In the genomic region with DNA sequence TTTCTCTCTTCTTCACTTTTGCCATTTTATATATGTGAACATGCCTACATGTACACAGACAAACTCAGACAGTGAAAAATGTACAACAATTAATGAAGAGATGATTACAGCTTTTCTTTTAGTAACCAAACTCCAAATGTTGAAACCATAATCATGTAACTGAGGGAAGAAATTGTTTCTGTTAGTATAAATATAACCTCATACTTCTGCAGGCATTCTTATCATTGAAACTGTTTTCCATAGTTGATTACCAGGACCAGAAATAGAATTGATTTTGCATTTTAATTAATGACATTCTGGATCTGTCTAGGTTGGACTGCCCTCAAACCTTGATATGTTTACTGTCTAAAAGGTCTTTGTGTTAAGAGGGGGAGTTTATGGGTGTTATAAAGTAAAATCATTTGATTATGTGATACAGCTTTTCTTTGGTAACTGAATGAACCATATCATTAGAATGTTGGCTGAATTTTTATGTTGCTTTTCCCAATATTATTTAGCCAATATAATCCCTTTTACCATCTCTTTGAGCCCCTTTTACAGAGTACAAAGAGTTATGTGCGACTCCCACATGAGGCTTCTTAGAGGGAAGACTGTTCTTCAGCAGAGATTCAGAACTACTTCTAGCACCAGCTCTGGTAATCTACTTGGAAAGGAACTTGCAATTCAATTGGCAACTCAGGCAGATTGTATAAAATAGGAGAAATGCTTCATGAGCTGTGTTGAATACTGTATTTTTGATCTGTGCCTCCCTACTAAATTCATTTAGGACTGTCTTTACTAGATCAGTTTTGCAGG, we compare ENCODE assay signal across 19 cellular contexts. TPM values are rescaled to one million over a fixed set of nuclear protein-coding genes. Genes with fewer than 3 reads are reported as not detected.
A peak's percentile ranks its signal among the peaks of the same experiment; 100 is the strongest.
DNase-seq lines count a peak whose midpoint lies in the region; ATAC-seq and TF ChIP-seq lines count a peak whose summit lies in the region.
"Had no signal": no experiment of that assay in that cellular context is flagged by ENCODE, and none has a peak within 500 bp of the region (broad histone marks: within the 10 kb centered on the region; RNA-seq: fewer than 3 reads in every experiment).

No MANE protein-coding gene starts in this region.

- H2AK5ac ChIP-seq in IMR-90 (ENCODE audit: low read depth, low read length) (no peak overlapping the region), mesendoderm (ENCODE audit: low read length) (no peak overlapping the region)

- H3K23ac ChIP-seq in IMR-90 (ENCODE audit: low read depth, low read length) (no peak overlapping the region), mesendoderm (ENCODE audit: low read length) (no peak overlapping the region)

- H4K5ac ChIP-seq in IMR-90 (ENCODE audit: low read depth, low read length): peak overlapping the region; percentile 59; the same call in 1 of the 2 replicates
- no peak overlapping the region for H4K5ac ChIP-seq in mesendoderm (ENCODE audit: low read length)

- no peak for TF ChIP-seq POLR2A in IMR-90 (IDR thresholded peaks at IDR 0.05; ENCODE audit: low read depth, low read length)
- no peak for TF ChIP-seq POLR2A in heart left ventricle (IDR thresholded peaks at IDR 0.05)

- peak overlapping the region; percentile 90; the same call in 1 of the 2 replicates for H3K56ac ChIP-seq in IMR-90 (ENCODE audit: extremely low read depth, insufficient read depth, low read length)
- H3K56ac ChIP-seq in mesendoderm (ENCODE audit: low read length): no peak overlapping the region

- H4K8ac ChIP-seq in IMR-90 (ENCODE audit: low read depth in 2 of 2, low read length in 2 of 2) (peak overlapping the region; percentile 79 to 99; a peak in 3 of 4 replicates), mesendoderm (ENCODE audit: low read depth, low read length) (no peak overlapping the region)

- peak overlapping the region; percentile 82; the same call in 1 of the 2 replicates for H3K27ac ChIP-seq in IMR-90 (ENCODE audit: insufficient read depth, low read length)
- peak overlapping the region; percentile 89 for H3K27ac ChIP-seq in caudate nucleus (ENCODE audit: low read depth, low read length)
- peak overlapping the region; percentile 19 for H3K27ac ChIP-seq in mesendoderm (ENCODE audit: low read depth, low read length)
- H3K27ac ChIP-seq in smooth muscle cell (ENCODE audit: low read depth): peak overlapping the region; percentile 94
- no peak overlapping the region for H3K27ac ChIP-seq in heart left ventricle
- H3K27ac ChIP-seq: C4-2B, KMS-11 had no signal

- CTCF ChIA-PET in IMR-90 (lab: Yijun Ruan, JAX): interaction anchor here (0.6 kb wide), 1 partner anchor 199 kb away, joined by 3 read pairs; no protein-coding TSS in a partner anchor

- no peaks in the 10 kb centered on the region for H4K20me1 ChIP-seq in IMR-90 (ENCODE audit: insufficient read depth, low read length)
- H4K20me1 ChIP-seq in smooth muscle cell (ENCODE audit: low read depth): no peaks in the 10 kb centered on the region

- peaks cover 5% of the 10 kb centered on the region; the same call in 1 of the 2 replicates for H3K9me1 ChIP-seq in IMR-90 (ENCODE audit: insufficient read depth, low read length)

- intact Hi-C loops in IMR-90 (cut with micrococcal nuclease) (loop anchor here (5.0 kb wide), 1 partner anchor 114 kb away; no protein-coding TSS in a partner anchor), heart left ventricle (cut with DNase I) (no loop called here)

- H3K4me2 ChIP-seq in IMR-90 (ENCODE audit: low read depth, low read length): peak overlapping the region; percentile 50
- no peak overlapping the region for H3K4me2 ChIP-seq in mesendoderm (ENCODE audit: low read length)
- peak overlapping the region; percentile 88 for H3K4me2 ChIP-seq in smooth muscle cell
- H3K4me2 ChIP-seq: KMS-11 had no signal

- H3K36me3 ChIP-seq in IMR-90 (ENCODE audit: control insufficient read depth, insufficient read depth, low read length) (peaks cover 2% of the 10 kb centered on the region; the same call in 1 of the 2 replicates), mesendoderm (ENCODE audit: control insufficient read depth, insufficient read depth, low read length) (no peaks in the 10 kb centered on the region), smooth muscle cell (ENCODE audit: low read depth) (no peaks in the 10 kb centered on the region), heart left ventricle (no peaks in the 10 kb centered on the region)

- TF ChIP-seq CTCF in IMR-90 (conservative IDR thresholded peaks at IDR 0.05; ENCODE audit: low read depth, low read length) (no peak), smooth muscle cell (IDR thresholded peaks at IDR 0.05; ENCODE audit: borderline replicate concordance, insufficient read depth, poor library complexity, severe bottlenecking) (no peak), heart left ventricle (IDR thresholded peaks at IDR 0.05) (no peak)

- H2BK20ac ChIP-seq in IMR-90 (ENCODE audit: low read depth, low read length): peak overlapping the region; percentile 100

- ATAC-seq in IMR-90 (ENCODE audit: low read depth) (no peak), GM21737 (IDR thresholded peaks at IDR 0.05; ENCODE audit: unreplicated experiment) (no peak), heart left ventricle (no peak)
- ATAC-seq: GM12878, GM23338, HepG2 had no signal

- TF ChIP-seq RAD21 in IMR-90 (IDR thresholded peaks at IDR 0.05; ENCODE audit: low read length): no peak

- no peak overlapping the region for H2AK9ac ChIP-seq in IMR-90 (replicated peaks; ENCODE audit: low read depth, low read length, poor library complexity)

- DNase-seq in IMR-90 (no peak), caudate nucleus (lab: John Stamatoyannopoulos, UW) (no peak), mesendoderm (no peak), smooth muscle cell (lab: John Stamatoyannopoulos, UW; ENCODE audit: unreplicated experiment) (no peak), GOT3 (lab: John Stamatoyannopoulos, UW) (no peak), heart left ventricle (no peak)
- DNase-seq: DMS 273 treated with DMSO at 0.1 percent for 48 hours, GDM1, NCI-H1436, NCI-H2029, NCI-H2171 treated with DMSO at 0.1 percent for 48 hours, NCI-H82 had no signal

- H2AFZ ChIP-seq in IMR-90 (replicated peaks; ENCODE audit: low read length, poor library complexity) (no peak overlapping the region), smooth muscle cell (ENCODE audit: low read depth) (no peak overlapping the region)
- H2AFZ ChIP-seq: GM23338 had no signal

- peaks cover 22% of the 10 kb centered on the region for H3K4me1 ChIP-seq in IMR-90 (ENCODE audit: control insufficient read depth, insufficient read depth, low read length)
- H3K4me1 ChIP-seq in mesendoderm (ENCODE audit: control insufficient read depth, low read depth, low read length): peaks cover 8% of the 10 kb centered on the region
- H3K4me1 ChIP-seq in smooth muscle cell (ENCODE audit: low read depth): peaks cover 35% of the 10 kb centered on the region
- peaks cover 0 to 4% (median 0%) of the 10 kb centered on the region in 12 donors for H3K4me1 ChIP-seq in heart left ventricle

- no TSS peak for BruUV-seq in IMR-90 (replicated peaks; lab: Mats Ljungman, UMichigan)

- H3F3A ChIP-seq in smooth muscle cell (ENCODE audit: low read depth): peaks cover 40% of the 10 kb centered on the region

- dilution Hi-C loops in IMR-90 (cut with HindIII; ENCODE audit: low sequenced_read_pairs, unreplicated experiment): no loop called here

- H2BK5ac ChIP-seq in IMR-90 (ENCODE audit: low read depth, low read length, poor library complexity, severe bottlenecking) (peak overlapping the region; percentile 100), mesendoderm (ENCODE audit: low read length) (no peak overlapping the region)

- H3K14ac ChIP-seq in IMR-90 (replicated peaks; ENCODE audit: low read depth, low read length): peak overlapping the region; percentile 93; the same call in 1 of the 2 replicates

- H3K9me3 ChIP-seq in IMR-90 (ENCODE audit: control insufficient read depth, insufficient read depth, low read length): no peaks in the 10 kb centered on the region
- no peaks in the 10 kb centered on the region for H3K9me3 ChIP-seq in smooth muscle cell (replicated peaks; ENCODE audit: low read depth)
- H3K9me3 ChIP-seq in heart left ventricle: no peaks in the 10 kb centered on the region

- H3K79me1 ChIP-seq in IMR-90 (ENCODE audit: low read depth in 1 of 2, low read length in 2 of 2) (peaks cover 0 to 11% of the 10 kb centered on the region in 2 experiments; a peak in 2 of 4 replicates), mesendoderm (ENCODE audit: low read length) (no peaks in the 10 kb centered on the region)

- H3K27me3 ChIP-seq in IMR-90 (ENCODE audit: control insufficient read depth, insufficient read depth, low read length) (no peaks in the 10 kb centered on the region), mesendoderm (ENCODE audit: insufficient read depth, low read length, poor library complexity) (no peaks in the 10 kb centered on the region), smooth muscle cell (ENCODE audit: low read depth) (no peaks in the 10 kb centered on the region), heart left ventricle (peaks cover 0 to 41% (median 0%) of the 10 kb centered on the region in 9 donors)

- H3K4ac ChIP-seq in IMR-90 (ENCODE audit: low read depth, low read length) (peak overlapping the region; percentile 99; the same call in 1 of the 2 replicates), mesendoderm (ENCODE audit: low read depth, low read length) (no peak overlapping the region)

- H3K4me3 ChIP-seq in IMR-90 (ENCODE audit: insufficient read depth, low read depth, low read length): no peak overlapping the region
- no peak overlapping the region for H3K4me3 ChIP-seq in mesendoderm (ENCODE audit: low read length)
- peak overlapping the region; percentile 47 for H3K4me3 ChIP-seq in smooth muscle cell
- H3K4me3 ChIP-seq in heart left ventricle: no peak overlapping the region
- H3K4me3 ChIP-seq: GM12878, GM23338 had no signal

- no peak overlapping the region; the same call in 2 of the 3 replicates for H2BK15ac ChIP-seq in IMR-90 (ENCODE audit: low read depth, low read length)
- H2BK15ac ChIP-seq in mesendoderm (replicated peaks; ENCODE audit: low read depth): no peak overlapping the region

- peak overlapping the region; percentile 98 for H2BK120ac ChIP-seq in IMR-90 (ENCODE audit: low read depth, low read length)
- no peak overlapping the region for H2BK120ac ChIP-seq in mesendoderm (ENCODE audit: low read depth, low read length)

- H3K18ac ChIP-seq in IMR-90 (ENCODE audit: low read depth, low read length): peak overlapping the region; percentile 97
- H3K18ac ChIP-seq in mesendoderm (ENCODE audit: low read length): peak overlapping the region; percentile 56

- no CpG with 5 or more reads among the region's 1 CpG for WGBS in IMR-90 (ENCODE audit: extremely low coverage in 2 of 2, insufficient read length in 1 of 2), 2 experiments
- WGBS in mesendoderm (ENCODE audit: extremely low coverage, insufficient coverage, low lambda C conversion rate): no CpG with 5 or more reads among the region's 1 CpG
- WGBS in smooth muscle cell (ENCODE audit: low lambda C conversion rate): 13% methylated on average over 1 of the region's 1 CpG
- 52 to 62% (median 61%) methylated on average over 1 of the region's 1 CpG for WGBS in heart left ventricle, 4 donors

- H4K91ac ChIP-seq in IMR-90 (ENCODE audit: insufficient read depth, low read depth, low read length): peak overlapping the region; percentile 99; the same call in 1 of the 2 replicates

- in situ Hi-C loops in IMR-90 (cut with MboI; ENCODE audit: low sequenced_read_pairs): no loop called here

- peak overlapping the region; percentile 28; the same call in 1 of the 2 replicates for H3K9ac ChIP-seq in IMR-90 (ENCODE audit: low read depth, low read length)
- no peak overlapping the region for H3K9ac ChIP-seq in mesendoderm (ENCODE audit: low read length)
- H3K9ac ChIP-seq in smooth muscle cell (ENCODE audit: low read depth): peak overlapping the region; percentile 80
- H3K9ac ChIP-seq: KMS-11 had no signal

- POLR2A ChIA-PET in IMR-90 (lab: Charles Lee; ENCODE audit: unreplicated experiment): interaction anchor here (0.5 to 0.7 kb wide), 3 partner anchors 18 to 96 kb away, joined by 5 to 12 read pairs (median 5); no protein-coding TSS in a partner anchor

- H3K79me2 ChIP-seq in mesendoderm (ENCODE audit: control insufficient read depth, insufficient read depth, low read length) (no peaks in the 10 kb centered on the region), smooth muscle cell (ENCODE audit: low read depth) (peaks cover 15% of the 10 kb centered on the region)

RNA-seq across cellular contexts. Expression of a gene that starts 3.4 kb away (rescaled TPM):
- total RNA-seq in IMR-90 (2012; rRNA removed): 7.2 and 10.2 TPM in 2 replicates
- polyA plus RNA-seq in IMR-90 (2012; rRNA removed): 3.2 and 4.7 TPM in 2 replicates
- polyA plus RNA-seq in IMR-90 (2012; cell fraction: cytosol; rRNA removed): 1.4 and 1.9 TPM in 2 replicates
- 1.1 and 6.1 TPM in 2 replicates for polyA plus RNA-seq in IMR-90 (2012; cell fraction: nucleus; rRNA removed; ENCODE audit: low replicate concordance)
- polyA plus RNA-seq in mesendoderm (2013, experiment 1 of 2): 4.1 TPM
- 4.7 TPM for polyA plus RNA-seq in mesendoderm (2013, experiment 2 of 2)
- 49.0 and 51.7 TPM in 2 replicates for total RNA-seq in smooth muscle cell
- polyA plus RNA-seq in smooth muscle cell: 25.6 and 27.3 TPM in 2 replicates
- total RNA-seq in heart left ventricle: under 1 TPM in 4 of 9 donors, not detected in 5; 0.05 to 0.50 (median 0.23) TPM
- polyA plus RNA-seq in heart left ventricle: under 1 TPM in 1 of 2 donors, not detected in 1; 0.10 TPM
- total RNA-seq: GM12878, HepG2, NCI-H460 had no signal
- polyA plus RNA-seq: GM12878, HepG2 had no signal

Comparison
In these comparisons a context has a peak if more than half of its experiments do, and no peak if none do; other contexts are left out.
1. H3K27ac ChIP-seq: peak in IMR-90 (single experiment), caudate nucleus (single experiment), mesendoderm (single experiment) and smooth muscle cell (single experiment); none in heart left ventricle (0 of 12).